ENCODE assay signal across 17 cellular contexts in genomic region chr15:25989327-25989726, GRCh38.
A peak's percentile ranks its signal among the peaks of the same experiment; 100 is the strongest.
DNase-seq lines count a peak whose midpoint lies in the region; TF ChIP-seq lines count a peak whose summit lies in the region.
"Had no signal": no experiment of that assay in that cellular context is flagged by ENCODE, and none has a peak within 500 bp of the region (broad histone marks: within the 10 kb centered on the region; RNA-seq: fewer than 3 reads in every experiment).

No MANE protein-coding gene starts in this region.

- H2AFZ ChIP-seq in neural cell (ENCODE audit: low read depth, low read length) (no peak overlapping the region), osteoblast (ENCODE audit: low read length) (no peak overlapping the region)

- TF ChIP-seq EP300 in neural cell (conservative IDR thresholded peaks at IDR 0.05; ENCODE audit: poor library complexity, severe bottlenecking), result no peak

- peaks cover 69% of the 10 kb centered on the region for H3K4me1 ChIP-seq in BLaER1
- no peaks in the 10 kb centered on the region for H3K4me1 ChIP-seq in osteoblast (ENCODE audit: insufficient read depth, low read length)
- H3K4me1 ChIP-seq: lower lobe of right lung had no signal

- H3K9me3 ChIP-seq in BLaER1 (peaks cover 23% of the 10 kb centered on the region), WERI-Rb-1 (ENCODE audit: severe bottlenecking) (no peaks in the 10 kb centered on the region), neural cell (ENCODE audit: low read length) (no peaks in the 10 kb centered on the region), osteoblast (ENCODE audit: low read depth, low read length) (no peaks in the 10 kb centered on the region)
- H3K9me3 ChIP-seq: lower lobe of right lung had no signal

- TF ChIP-seq RAD21 in neural cell (conservative IDR thresholded peaks at IDR 0.05), result no peak

- no peak overlapping the region for H3K9ac ChIP-seq in BLaER1
- H3K9ac ChIP-seq in neural cell (ENCODE audit: low read length), result peak overlapping the region; percentile 43

- H3K4me3 ChIP-seq in BLaER1 (no peak overlapping the region), WERI-Rb-1 (ENCODE audit: low read depth, low read length) (no peak overlapping the region), neural cell (ENCODE audit: low read length) (no peak overlapping the region), osteoblast (ENCODE audit: insufficient read depth, low read length) (no peak overlapping the region)
- H3K4me3 ChIP-seq: lower lobe of right lung had no signal

- H3K27me3 ChIP-seq in BLaER1, result no peaks in the 10 kb centered on the region
- no peaks in the 10 kb centered on the region for H3K27me3 ChIP-seq in WERI-Rb-1 (ENCODE audit: insufficient read depth, low read depth, severe bottlenecking)
- no peaks in the 10 kb centered on the region for H3K27me3 ChIP-seq in neural cell (ENCODE audit: insufficient read depth, low read depth, low read length)
- H3K27me3 ChIP-seq in osteoblast (ENCODE audit: insufficient read depth, low read length), result no peaks in the 10 kb centered on the region

- no peaks in the 10 kb centered on the region for H4K20me1 ChIP-seq in BLaER1
- H4K20me1 ChIP-seq in neural cell (ENCODE audit: insufficient read depth), result no peaks in the 10 kb centered on the region
- H4K20me1 ChIP-seq in osteoblast (ENCODE audit: insufficient read depth, low read length), result no peaks in the 10 kb centered on the region

- peak overlapping the region; percentile 23; the same call in 1 of the 2 replicates for H3K27ac ChIP-seq in BLaER1
- no peak overlapping the region for H3K27ac ChIP-seq in WERI-Rb-1
- peak overlapping the region; percentile 80 for H3K27ac ChIP-seq in neural cell (ENCODE audit: low read length)
- H3K27ac ChIP-seq in osteoblast (ENCODE audit: low read depth, low read length), result no peak overlapping the region
- H3K27ac ChIP-seq: lower lobe of right lung had no signal

- H3F3A ChIP-seq in neural cell (ENCODE audit: insufficient read depth, low read length, poor library complexity, severe bottlenecking), result no peaks in the 10 kb centered on the region

- H3K4me2 ChIP-seq in BLaER1 (no peak overlapping the region), neural cell (ENCODE audit: low read length) (no peak overlapping the region), osteoblast (ENCODE audit: insufficient read depth, low read length) (no peak overlapping the region)

- TF ChIP-seq CTCF in WERI-Rb-1 (IDR thresholded peaks at IDR 0.05; ENCODE audit: low read depth, low read length) (0 out of 2 replicates have a peak, but pooled peaks have one; percentile 17), neural cell (IDR thresholded peaks at IDR 0.05; ENCODE audit: poor library complexity, severe bottlenecking) (no peak), osteoblast (IDR thresholded peaks at IDR 0.05; ENCODE audit: extremely low read depth, low read depth, low read length) (no peak)

- DNase-seq in ELF-1 (ENCODE audit: low read depth, low spot score), result peak; percentile 7
- DNase-seq in WERI-Rb-1, result no peak
- no peak for DNase-seq in posterior vena cava (ENCODE audit: low spot score)
- DNase-seq in osteoblast (ENCODE audit: insufficient read length, low spot score, missing footprints), result no peak
- DNase-seq in NCI-H1417 (lab: John Stamatoyannopoulos, UW), result no peak
- DNase-seq: activated B cell treated with CpG ODN at 0.5 μM for 24 hours; activated T-cell treated with anti-CD3 and anti-CD28 coated beads for 4 hours; cerebellar nuclear complex; DMS79; GOT3; lower lobe of right lung; MM.1S; naive thymus-derived CD8-positive, alpha-beta T cell; NCI-H2081; NCI-H526 treated with DMSO at 0.1 percent for 48 hours had no signal

- intact Hi-C loops in posterior vena cava (cut with DNase I), result no loop called here

- H3K79me2 ChIP-seq in neural cell (replicated peaks; ENCODE audit: insufficient read depth, low read length) (no peaks in the 10 kb centered on the region), osteoblast (ENCODE audit: insufficient read depth, low read length) (no peaks in the 10 kb centered on the region)

- H3K36me3 ChIP-seq in BLaER1 (no peaks in the 10 kb centered on the region), WERI-Rb-1 (no peaks in the 10 kb centered on the region), neural cell (ENCODE audit: insufficient read depth, low read length) (no peaks in the 10 kb centered on the region), osteoblast (ENCODE audit: insufficient read depth, low read length) (no peaks in the 10 kb centered on the region)
- H3K36me3 ChIP-seq: lower lobe of right lung had no signal

- no peaks in the 10 kb centered on the region for H3K9me2 ChIP-seq in neural cell (ENCODE audit: insufficient read depth, low read length)

TF ChIP-seq in neural cell, 6 proteins besides CTCF, POLR2A, EP300 and RAD21:
- TF ChIP-seq SMC3 (conservative IDR thresholded peaks at IDR 0.05; ENCODE audit: poor library complexity) (no peak), REST (IDR thresholded peaks at IDR 0.05; ENCODE audit: borderline replicate concordance) (no peak), MXI1 (conservative IDR thresholded peaks at IDR 0.05; ENCODE audit: poor library complexity, severe bottlenecking) (no peak), POLR2AphosphoS5 (IDR thresholded peaks at IDR 0.05) (no peak), EZH2 (IDR thresholded peaks at IDR 0.05; ENCODE audit: borderline replicate concordance, insufficient read depth, low read length, poor library complexity, severe bottlenecking) (no peak)

Comparison
In these comparisons a context has a peak if more than half of its experiments do, and no peak if none do; other contexts are left out.
1. H3K27ac ChIP-seq: peak in BLaER1 (single experiment) and neural cell (single experiment); none in WERI-Rb-1 (single experiment) and osteoblast (single experiment).